8 cellular contexts compared by ENCODE assay signal in the genomic region with DNA sequence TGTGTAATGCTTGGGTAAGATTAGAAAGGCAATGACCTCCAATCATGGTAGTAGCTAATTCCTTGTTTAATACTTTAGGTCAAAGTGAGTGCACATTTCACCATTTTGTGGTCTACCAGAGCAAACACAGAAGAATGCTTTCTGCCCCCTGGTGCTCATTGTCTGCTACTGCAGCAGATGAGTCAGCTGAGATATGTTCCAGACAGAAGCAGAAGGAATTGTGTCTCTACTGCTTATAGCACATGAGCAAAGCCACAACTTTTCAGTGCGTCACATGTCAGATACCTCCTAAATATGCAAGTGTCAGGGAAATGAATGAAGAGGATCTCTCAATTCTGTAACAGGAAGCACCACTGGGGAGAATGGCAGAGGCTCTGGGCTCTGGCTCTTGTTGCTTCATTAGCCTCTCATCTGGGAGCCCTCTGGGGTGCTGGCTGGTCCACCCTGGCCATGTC.
DNase-seq lines count a peak whose midpoint lies in the region; ATAC-seq, FAIRE-seq and TF ChIP-seq lines count a peak whose summit lies in the region.

No MANE protein-coding gene starts in this region.

- no peaks in the 10 kb centered on the region for H3K36me3 Mint-ChIP-seq in endothelial cell (ENCODE audit: low read depth, unreplicated experiment)

- H3K4me2 ChIP-seq in BLaER1: no peak overlapping the region

- H3K9ac ChIP-seq in BLaER1: no peak overlapping the region

- H3K4me3 Mint-ChIP-seq in endothelial cell (ENCODE audit: unreplicated experiment): no peak overlapping the region

- DNase-seq in GM19239 (ENCODE audit: insufficient read length, low spot score): peak; percentile 40
- DNase-seq in NOMO-1 (lab: John Stamatoyannopoulos, UW; ENCODE audit: unreplicated experiment in 2 of 2): peak; percentile 48 to 95
- peak; percentile 24 to 31 (median 29) for DNase-seq in activated CD8-positive, alpha-beta memory T cell treated with anti-CD3 and anti-CD28 coated beads for 48 hours (ENCODE audit: low read depth in 2 of 3, low spot score in 2 of 3)
- DNase-seq in endothelial cell (ENCODE audit: low spot score): peak; percentile 75
- DNase-seq in middle frontal gyrus (ENCODE audit: extremely low spot score, low spot score): peak; percentile 43
- DNase-seq in stimulated activated CD8-positive, alpha-beta memory T cell treated with anti-CD3 and anti-CD28 coated beads, Interleukin-4, amount 100 ng/mL, for 1 hour (ENCODE audit: low read depth in 2 of 2, low spot score in 1 of 2): peak; percentile 41 to 55

- peaks cover 16% of the 10 kb centered on the region for H3K4me1 ChIP-seq in BLaER1

- H3K27ac ChIP-seq in BLaER1: 0 out of 2 replicates have a peak overlapping the region, but pooled peaks have one; percentile 2

- no peak overlapping the region for H3K4me3 ChIP-seq in BLaER1

- H3K9me3 ChIP-seq in BLaER1: no peaks in the 10 kb centered on the region

- FAIRE-seq in GM19239 (lab: Jason Lieb, UNC): peak; percentile 91

- H3K27me3 ChIP-seq in BLaER1: no peaks in the 10 kb centered on the region

- H3K27me3 Mint-ChIP-seq in endothelial cell (ENCODE audit: unreplicated experiment): peaks cover 3% of the 10 kb centered on the region

- peak; percentile 78 for ATAC-seq in HG03460 (IDR thresholded peaks at IDR 0.05; ENCODE audit: unreplicated experiment)

- H3K9me3 Mint-ChIP-seq in endothelial cell (ENCODE audit: unreplicated experiment): no peaks in the 10 kb centered on the region

- no peaks in the 10 kb centered on the region for H3K36me3 ChIP-seq in BLaER1

- H3K27ac Mint-ChIP-seq in endothelial cell (ENCODE audit: unreplicated experiment): no peak overlapping the region

- peak; percentile 92 for TF ChIP-seq CTCF in endothelial cell (IDR thresholded peaks at IDR 0.05; ENCODE audit: unreplicated experiment)

- no peaks in the 10 kb centered on the region for H3K4me1 Mint-ChIP-seq in endothelial cell (ENCODE audit: unreplicated experiment)

- no peaks in the 10 kb centered on the region for H4K20me1 ChIP-seq in BLaER1
